20 cellular contexts compared by ENCODE assay signal in the genomic region with DNA sequence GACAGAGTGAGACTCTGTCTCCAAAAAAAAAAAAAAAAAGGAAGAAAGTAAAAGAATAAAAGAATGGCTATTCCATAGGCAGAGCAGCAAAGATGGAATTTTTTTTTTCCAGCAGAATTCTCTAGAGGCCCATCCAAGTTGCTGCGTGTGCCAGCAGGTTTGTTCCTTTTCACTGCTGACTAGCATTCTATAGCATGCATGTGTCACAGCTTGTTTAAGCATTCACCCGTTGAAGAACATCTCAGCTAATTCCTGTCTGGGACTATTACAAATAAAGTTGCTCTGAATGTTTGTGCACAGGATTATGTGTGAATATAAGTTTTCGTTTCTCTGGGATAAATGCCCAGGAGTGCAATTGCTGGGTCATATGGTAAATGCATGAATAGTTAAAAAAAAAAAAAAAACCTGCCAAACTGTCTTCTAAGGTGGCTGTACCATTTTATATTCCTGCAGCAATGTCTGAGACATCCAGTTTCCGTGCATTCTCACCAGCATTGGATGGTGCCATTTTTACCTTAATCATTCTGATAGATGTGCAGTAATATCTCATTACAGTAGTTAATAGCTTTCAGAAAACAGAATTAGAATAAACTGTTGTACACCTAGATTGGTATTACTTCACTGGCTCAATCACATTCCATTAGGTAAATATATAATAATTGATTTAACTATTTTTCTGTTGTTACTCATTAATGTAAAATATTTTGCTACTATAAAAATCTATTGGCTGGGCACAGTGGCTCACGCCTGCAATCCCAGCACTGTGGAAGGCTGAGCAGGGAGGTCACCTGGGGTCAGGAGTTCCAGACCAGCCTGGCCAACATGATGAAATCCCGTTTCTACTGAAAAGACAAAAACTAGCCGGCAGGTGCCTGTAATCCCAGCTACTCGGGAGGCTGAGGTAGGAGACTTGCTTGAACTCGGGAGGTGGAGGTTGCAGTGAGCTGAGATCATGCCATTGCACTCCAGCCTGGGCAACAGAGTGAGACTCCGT. TPM values are rescaled to one million over a fixed set of nuclear protein-coding genes. Genes with fewer than 3 reads are reported as not detected.
DNase-seq lines count a peak whose midpoint lies in the region; ATAC-seq, FAIRE-seq and TF ChIP-seq lines count a peak whose summit lies in the region.
"Had no signal": no experiment of that assay in that cellular context is flagged by ENCODE, and none has a peak within 500 bp of the region (broad histone marks: within the 10 kb centered on the region; RNA-seq: fewer than 3 reads in every experiment).

No MANE protein-coding gene starts in this region.

- H3K36me3 ChIP-seq in GM23248 (ENCODE audit: low read depth) (no peaks in the 10 kb centered on the region), MG63 (no peaks in the 10 kb centered on the region), K562 (ENCODE audit: control insufficient read depth, insufficient read depth, low read length) (no peaks in the 10 kb centered on the region), left ventricle myocardium inferior (no peaks in the 10 kb centered on the region)
- H3K36me3 ChIP-seq: BLaER1 treated with 17β-estradiol and CSF1 and Interleukin-3, amounts not matched to agents 10 nM and 100 nM had no signal

- H3K27ac ChIP-seq in GM23248 (no peak overlapping the region), K562 (ENCODE audit: extremely low read depth, low read depth, low read length) (no peak overlapping the region), left ventricle myocardium inferior (replicated peaks) (no peak overlapping the region)
- H3K27ac ChIP-seq: BLaER1 treated with 17β-estradiol and CSF1 and Interleukin-3, amounts not matched to agents 10 nM and 100 nM had no signal

- DNase-seq in GM23248, result peak; percentile 12
- DNase-seq in MG63, result peak; percentile 51
- DNase-seq in K562 (ENCODE audit: extremely low read depth in 1 of 4, low spot score in 3 of 4), result no peak
- no peak for DNase-seq in left lobe of liver (ENCODE audit: low spot score)
- DNase-seq in left ventricle myocardium inferior, result no peak
- DNase-seq: DND-41, HFFc6, NCI-H1105, NCI-H2081 treated with DMSO at 0.1 percent for 48 hours, NCI-H510A, NCI-H748 treated with DMSO at 0.1 percent for 48 hours, OCI-M1, SHP77 treated with DMSO at 0.1 percent for 48 hours had no signal

- peaks cover 11% of the 10 kb centered on the region for H3F3A ChIP-seq in GM23248 (ENCODE audit: insufficient read depth)

- ATAC-seq in K562 (no peak), left lobe of liver (peak; percentile 34), HG02970 (IDR thresholded peaks at IDR 0.05; ENCODE audit: low FRiP score, unreplicated experiment) (no peak), HG02588 (IDR thresholded peaks at IDR 0.05; ENCODE audit: unreplicated experiment) (no peak)

- POLR2A ChIA-PET in K562 (lab: Yijun Ruan, JAX), result interaction anchor here (0.7 kb wide), 1 partner anchor 42 kb away, joined by 3 read pairs; no protein-coding TSS in a partner anchor

- FAIRE-seq in K562 (lab: Jason Lieb, UNC), result no peak
- FAIRE-seq: D721Med, H54, HTR-8/SVneo had no signal

- H3K79me2 ChIP-seq in GM23248 (ENCODE audit: insufficient read depth) (no peaks in the 10 kb centered on the region), K562 (ENCODE audit: control insufficient read depth, insufficient read depth, low read length) (no peaks in the 10 kb centered on the region)

- H3K4me3 ChIP-seq in GM23248 (no peak overlapping the region), MG63 (no peak overlapping the region), K562 (no peak overlapping the region), left ventricle myocardium inferior (no peak overlapping the region)
- H3K4me3 ChIP-seq: BLaER1 treated with 17β-estradiol and CSF1 and Interleukin-3, amounts not matched to agents 10 nM and 100 nM had no signal

- H3K9me3 ChIP-seq in GM23248 (ENCODE audit: low read depth) (no peaks in the 10 kb centered on the region), MG63 (no peaks in the 10 kb centered on the region), K562 (replicated peaks; ENCODE audit: control insufficient read depth, insufficient read depth, low read depth, low read length) (no peaks in the 10 kb centered on the region), left ventricle myocardium inferior (replicated peaks) (no peaks in the 10 kb centered on the region)

- 66 to 70% methylated on average over 10 of the region's 10 CpGs for WGBS in GM23248 (ENCODE audit: low coverage in 1 of 2, low lambda C conversion rate in 2 of 2, missing lambda C conversion rate in 2 of 2), 2 experiments
- WGBS in K562 (ENCODE audit: insufficient coverage, low coverage, missing lambda C conversion rate), result 6% methylated on average over 9 of the region's 10 CpGs

- TF ChIP-seq CTCF in K562 (IDR thresholded peaks at IDR 0.05 in 2 of 3, conservative IDR thresholded peaks at IDR 0.05 in 1 of 3; ENCODE audit: insufficient read depth in 2 of 3, low read depth in 1 of 3, low read length in 3 of 3), result no peak
- no peak for TF ChIP-seq CTCF in left ventricle myocardium inferior (IDR thresholded peaks at IDR 0.05; ENCODE audit: borderline replicate concordance)

- CTCF ChIA-PET in K562 (lab: Yijun Ruan, JAX; ENCODE audit: low intra/inter-chr PET ratio), result no interaction called here

- H3K4me2 ChIP-seq in GM23248 (ENCODE audit: unreplicated experiment), result no peak overlapping the region
- H3K4me2 ChIP-seq in K562 (ENCODE audit: insufficient read depth, low read length), result no peak overlapping the region
- H3K4me2 ChIP-seq: BLaER1 treated with 17β-estradiol and CSF1 and Interleukin-3, amounts not matched to agents 10 nM and 100 nM had no signal

- BruUV-seq in K562 (replicated peaks; lab: Mats Ljungman, UMichigan), result no TSS peak

- H3K27me3 ChIP-seq in GM23248 (replicated peaks; ENCODE audit: insufficient read depth) (no peaks in the 10 kb centered on the region), MG63 (no peaks in the 10 kb centered on the region), K562 (ENCODE audit: control insufficient read depth in 2 of 2, insufficient read depth in 2 of 2, low read length in 2 of 2) (peaks cover 9 to 44% of the 10 kb centered on the region in 2 experiments), left ventricle myocardium inferior (ENCODE audit: low read depth) (no peaks in the 10 kb centered on the region)
- H3K27me3 ChIP-seq: BLaER1 treated with 17β-estradiol and CSF1 and Interleukin-3, amounts not matched to agents 10 nM and 100 nM had no signal

- H3K4me1 ChIP-seq in GM23248 (ENCODE audit: insufficient read depth) (peaks cover 13% of the 10 kb centered on the region), K562 (replicated peaks in 1 of 2; ENCODE audit: control insufficient read depth in 2 of 2, insufficient read depth in 2 of 2, low read length in 2 of 2) (no peaks in the 10 kb centered on the region), left ventricle myocardium inferior (no peaks in the 10 kb centered on the region)

- H2AFZ ChIP-seq in GM23248 (no peak overlapping the region), K562 (ENCODE audit: low read depth, low read length) (no peak overlapping the region)

- H3K9ac ChIP-seq in GM23248 (no peak overlapping the region), K562 (ENCODE audit: insufficient read depth in 1 of 2, low read depth in 2 of 2, low read length in 2 of 2) (no peak overlapping the region)
- H3K9ac ChIP-seq: BLaER1 treated with 17β-estradiol and CSF1 and Interleukin-3, amounts not matched to agents 10 nM and 100 nM had no signal

- no peak for TF ChIP-seq POLR2A in K562 (conservative IDR thresholded peaks at IDR 0.05)

- no peaks in the 10 kb centered on the region for H3K9me1 ChIP-seq in K562 (ENCODE audit: control insufficient read depth, insufficient read depth, low read length)

- H4K20me1 ChIP-seq in GM23248 (ENCODE audit: insufficient read depth) (no peaks in the 10 kb centered on the region), K562 (replicated peaks; ENCODE audit: control insufficient read depth, insufficient read depth, low read length) (no peaks in the 10 kb centered on the region)
- H4K20me1 ChIP-seq: BLaER1 treated with 17β-estradiol and CSF1 and Interleukin-3, amounts not matched to agents 10 nM and 100 nM had no signal

- intact Hi-C loops in K562 (cut with micrococcal nuclease) (no loop called here), left ventricle myocardium inferior (cut with micrococcal nuclease) (no loop called here)

- no peak for TF ChIP-seq EP300 in K562 (IDR thresholded peaks at IDR 0.05; ENCODE audit: low read length)

- no peaks in the 10 kb centered on the region for H3K9me2 ChIP-seq in GM23248 (ENCODE audit: insufficient read depth)

- in situ Hi-C loops in GM23248 (cut with MboI) (no loop called here), K562 (cut with MboI) (no loop called here)

- TF ChIP-seq RAD21 in K562 (CRISPR knock-in tag; conservative IDR thresholded peaks at IDR 0.05 in 1 of 2, IDR thresholded peaks at IDR 0.05 in 1 of 2), result no peak

TF ChIP-seq in K562, 482 proteins besides CTCF, POLR2A, EP300 and RAD21 (continues in another document):
- no peak for TF ChIP-seq MTA1 (IDR thresholded peaks at IDR 0.05; ENCODE audit: borderline replicate concordance)

RNA-seq across cellular contexts. Expression of a gene that starts 47.5 kb away (rescaled TPM):
- total RNA-seq in GM23248 (2014; rRNA removed; shearing (Covaris generic)), result 49.6 and 54.1 TPM in 2 replicates
- polyA plus RNA-seq in GM23248 (2016; fragmentation: Nextera tagmentation; extraction: Ambion mirVana), result 8.8 and 10.9 TPM in 2 replicates
- total RNA-seq in MG63 (2014; rRNA removed; shearing (Covaris generic); ENCODE audit: low replicate concordance), result 18.4 and 30.6 TPM in 2 replicates
- total RNA-seq in K562 (2011; cell fraction: chromatin; rRNA removed; ENCODE audit: low replicate concordance), result 10.7 and 26.2 TPM in 2 replicates
- 4.8 and 8.2 TPM in 2 replicates for total RNA-seq in K562 (2011; cell fraction: nucleolus; rRNA removed)
- 11.8 and 12.5 TPM in 2 replicates for total RNA-seq in K562 (2011; cell fraction: nucleoplasm; rRNA removed)
- total RNA-seq in K562 (2014; rRNA removed), result 2.1 and 2.3 TPM in 2 replicates
- 3.0 and 3.1 TPM in 2 replicates for total RNA-seq in K562 (2014; rRNA removed; fragmentation: Illumina TruSeq; extraction: Trizol)
- 2.3 and 3.2 TPM in 2 replicates for total RNA-seq in K562 (2015; rRNA removed; fragmentation: Illumina TruSeq; extraction: Trizol)
- total RNA-seq in K562 (2021), result 4.3 and 5.5 TPM in 2 replicates
- polyA plus RNA-seq in K562 (2011; rRNA removed), result 3.1 and 8.7 TPM in 2 replicates
- polyA plus RNA-seq in K562 (2011; cell fraction: cytosol; rRNA removed), result 1.3 and 5.1 TPM in 2 replicates
- polyA plus RNA-seq in K562 (2011; cell fraction: nucleus; rRNA removed), result 5.7 and 20.6 TPM in 2 replicates
- 2.3 and 2.7 TPM in 2 replicates for polyA plus RNA-seq in K562 (2012)
- 2.4 and 3.2 TPM in 2 replicates for polyA plus RNA-seq in K562 (2014; fragmentation: Illumina TruSeq; extraction: Trizol)
- under 1 TPM; 0.06 to 0.07 TPM for polyA plus RNA-seq in K562 (2014; fragmentation: Nextera tagmentation; extraction: Ambion mirVana)
- polyA plus RNA-seq in K562 (2014; rRNA removed), result 2.2 and 3.3 TPM in 2 replicates
- polyA minus RNA-seq in K562 (2011; rRNA and poly(A)+ RNA removed), result 7.4 and 13.7 TPM in 2 replicates
- 2.7 and 4.9 TPM in 2 replicates for polyA minus RNA-seq in K562 (2011; cell fraction: cytosol; rRNA and poly(A)+ RNA removed)
- polyA minus RNA-seq in K562 (2011; cell fraction: nucleus; rRNA and poly(A)+ RNA removed), result 3.9 and 19.9 TPM in 2 replicates
- total RNA-seq in left lobe of liver, result 4.0 TPM
- total RNA-seq in left ventricle myocardium inferior, result 10.0 TPM
- polyA plus RNA-seq: IgD-negative memory B cell had no signal

Comparison
In these comparisons a context has a peak if more than half of its experiments do, and no peak if none do; other contexts are left out.
1. DNase-seq: peak in GM23248 (single experiment) and MG63 (single experiment); none in K562 (0 of 4), left lobe of liver (single experiment) and left ventricle myocardium inferior (single experiment).